In the genomic region with DNA sequence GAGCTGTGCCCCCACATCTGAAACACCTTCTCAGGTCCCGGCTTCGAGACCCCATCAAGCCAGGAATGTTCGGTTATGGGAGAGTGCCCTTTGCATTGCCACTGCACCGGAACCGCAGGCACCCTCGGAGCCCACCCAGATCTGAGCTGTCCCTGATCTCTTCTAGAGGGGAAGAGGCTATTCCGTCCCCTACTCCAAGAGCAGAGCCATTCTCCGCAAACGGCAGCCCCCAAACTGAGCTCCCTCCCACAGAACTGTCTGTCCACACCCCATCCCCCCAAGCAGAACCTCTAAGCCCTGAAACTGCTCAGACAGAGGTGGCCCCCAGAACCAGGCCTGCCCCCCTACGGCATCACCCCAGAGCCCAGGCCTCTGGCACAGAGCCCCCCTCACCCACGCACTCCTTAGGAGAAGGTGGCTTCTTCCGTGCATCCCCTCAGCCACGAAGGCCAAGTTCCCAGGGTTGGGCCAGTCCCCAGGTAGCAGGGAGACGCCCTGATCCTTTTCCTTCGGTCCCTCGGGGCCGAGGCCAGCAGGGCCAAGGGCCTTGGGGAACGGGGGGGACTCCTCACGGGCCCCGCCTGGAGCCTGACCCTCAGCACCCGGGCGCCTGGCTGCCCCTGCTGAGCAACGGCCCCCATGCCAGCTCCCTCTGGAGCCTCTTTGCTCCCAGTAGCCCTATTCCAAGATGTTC, we compare ENCODE assay signal across 20 cellular contexts. TPM values are rescaled to one million over a fixed set of nuclear protein-coding genes. Genes with fewer than 3 reads are reported as not detected.
DNase-seq lines count a peak whose midpoint lies in the region; ATAC-seq, FAIRE-seq and TF ChIP-seq lines count a peak whose summit lies in the region.
"Had no signal": no experiment of that assay in that cellular context is flagged by ENCODE, and none has a peak within 500 bp of the region (broad histone marks: within the 10 kb centered on the region; RNA-seq: fewer than 3 reads in every experiment).

No MANE protein-coding gene starts in this region.

- H2BK15ac ChIP-seq in H1 (ENCODE audit: low read length): no peak overlapping the region

- no peak overlapping the region for H2BK12ac ChIP-seq in H1 (ENCODE audit: low read depth, low read length)

- H2AFZ ChIP-seq in H1 (ENCODE audit: low read length) (no peak overlapping the region), osteoblast (ENCODE audit: low read length) (no peak overlapping the region)

- intact Hi-C loops in Right ventricle myocardium superior (cut with DNase I) (loop anchor here (10.0 kb wide), 1 partner anchor 261 kb away; no protein-coding TSS in a partner anchor), heart left ventricle (cut with DNase I) (loop anchor here in 3 of 10 donors (10.0 kb wide), 1 partner anchor 261 kb away; no protein-coding TSS in a partner anchor), uterus (cut with DNase I; ENCODE audit: low total_unique reads) (no loop called here)

- H4K91ac ChIP-seq in H1 (replicated peaks; ENCODE audit: insufficient read length, low read length): no peak overlapping the region

- no peak for TF ChIP-seq RAD21 in H1 (IDR thresholded peaks at IDR 0.05 in 1 of 2, conservative IDR thresholded peaks at IDR 0.05 in 1 of 2; ENCODE audit: low read depth in 2 of 2, low read length in 2 of 2)

- H3K23me2 ChIP-seq in H1 (ENCODE audit: low read depth, low read length): peaks cover 3% of the 10 kb centered on the region; the same call in 1 of the 2 replicates

- no peak overlapping the region for H4K5ac ChIP-seq in H1 (ENCODE audit: insufficient read length, low read depth, low read length)

- H2AK5ac ChIP-seq in H1 (ENCODE audit: low read depth, low read length): peak overlapping the region; percentile 49; the same call in 1 of the 2 replicates

- H3K18ac ChIP-seq in H1 (ENCODE audit: extremely low read depth, low read length): no peak overlapping the region

- POLR2A ChIA-PET in H1 (lab: Charles Lee; ENCODE audit: partially characterized antibody): interaction anchor here (0.6 to 43.7 kb wide), 7 partner anchors 8 to 368 kb away, joined by 3 to 1380 read pairs (median 5); a partner anchor contains a TSS

- H2BK5ac ChIP-seq in H1 (ENCODE audit: low read depth, low read length): no peak overlapping the region

- H4K20me1 ChIP-seq in H1 (replicated peaks in 1 of 2; ENCODE audit: control insufficient read depth in 1 of 2, insufficient read depth in 2 of 2, low read length in 2 of 2) (peaks cover 1 to 4% of the 10 kb centered on the region in 2 experiments), osteoblast (ENCODE audit: insufficient read depth, low read length) (no peaks in the 10 kb centered on the region)

- H3K23ac ChIP-seq in H1 (ENCODE audit: insufficient read length): no peak overlapping the region

- no peak overlapping the region for H3K9ac ChIP-seq in H1 (replicated peaks in 1 of 4; ENCODE audit: extremely low read depth in 1 of 4, low read depth in 3 of 4, low read length in 3 of 4)

- H3K4ac ChIP-seq in H1 (replicated peaks; ENCODE audit: insufficient read length, low read depth, low read length): no peak overlapping the region

- H3K14ac ChIP-seq in H1 (ENCODE audit: insufficient read length): no peak overlapping the region

- H3K27me3 ChIP-seq in heart left ventricle: peaks cover 0 to 3% (median 0%) of the 10 kb centered on the region in 9 donors
- peaks cover 0 to 11% (median 4%) of the 10 kb centered on the region in 4 experiments; a peak in 5 of 7 replicates for H3K27me3 ChIP-seq in H1 (replicated peaks in 1 of 4; ENCODE audit: control insufficient read depth in 3 of 4, extremely low read depth in 1 of 4, insufficient read depth in 3 of 4, low read length in 3 of 4)
- no peaks in the 10 kb centered on the region for H3K27me3 ChIP-seq in osteoblast (ENCODE audit: insufficient read depth, low read length)
- H3K27me3 ChIP-seq in uterus: no peaks in the 10 kb centered on the region
- H3K27me3 ChIP-seq: testis had no signal

- no peak overlapping the region for H3K56ac ChIP-seq in H1 (replicated peaks; ENCODE audit: insufficient read length, low read depth, low read length)

- TF ChIP-seq EP300 in H1 (IDR thresholded peaks at IDR 0.05; ENCODE audit: borderline replicate concordance in 1 of 2, low read depth in 2 of 2, low read length in 2 of 2): no peak

- H3K36me3 ChIP-seq in heart left ventricle (peaks cover 0 to 28% (median 5%) of the 10 kb centered on the region in 9 donors), H1 (ENCODE audit: control insufficient read depth in 2 of 4, insufficient read depth in 4 of 4, low read length in 3 of 4) (peaks cover 0 to 4% (median 2%) of the 10 kb centered on the region in 4 experiments; a peak in 2 of 8 replicates), osteoblast (ENCODE audit: insufficient read depth, low read length) (peaks cover 9% of the 10 kb centered on the region), uterus (no peaks in the 10 kb centered on the region)
- H3K36me3 ChIP-seq: prostate gland had no signal

- 84 to 89% (median 88%) methylated on average over 20 to 23 of the region's 23 CpGs for WGBS in heart left ventricle, 4 donors
- 92% methylated on average over 22 of the region's 23 CpGs; no CpG with 5 or more reads in 1 of the 2 experiments for WGBS in H1 (ENCODE audit: extremely low coverage in 1 of 2, insufficient coverage in 1 of 2, insufficient read length in 1 of 2, insufficient replicate concordance in 2 of 2, low coverage in 1 of 2, low lambda C conversion rate in 2 of 2, missing lambda C conversion rate in 1 of 2), 2 experiments

- H3K4me3 ChIP-seq in heart left ventricle: no peak overlapping the region
- no peak overlapping the region for H3K4me3 ChIP-seq in H1 (ENCODE audit: extremely low read depth in 1 of 4, insufficient read depth in 2 of 4, low read depth in 3 of 4, low read length in 4 of 4)
- H3K4me3 ChIP-seq in osteoblast (ENCODE audit: insufficient read depth, low read length): no peak overlapping the region
- no peak overlapping the region for H3K4me3 ChIP-seq in uterus
- H3K4me3 ChIP-seq: prostate gland, testis had no signal

- H3K4me1 ChIP-seq in heart left ventricle (peaks cover 0 to 61% (median 35%) of the 10 kb centered on the region in 12 donors), H1 (replicated peaks in 1 of 4; ENCODE audit: control insufficient read depth in 3 of 4, insufficient read depth in 4 of 4, low read length in 3 of 4) (peaks cover 2 to 21% (median 12%) of the 10 kb centered on the region in 4 experiments), osteoblast (ENCODE audit: insufficient read depth, low read length) (peaks cover 26% of the 10 kb centered on the region), uterus (peaks cover 0 to 20% of the 10 kb centered on the region in 2 donors)
- H3K4me1 ChIP-seq: prostate gland had no signal

- H3K9me3 ChIP-seq in heart left ventricle: no peaks in the 10 kb centered on the region
- no peaks in the 10 kb centered on the region for H3K9me3 ChIP-seq in H1 (ENCODE audit: insufficient read depth in 2 of 2, low read depth in 1 of 2, low read length in 1 of 2)
- H3K9me3 ChIP-seq in osteoblast (ENCODE audit: low read depth, low read length): no peaks in the 10 kb centered on the region
- H3K9me3 ChIP-seq in uterus: no peaks in the 10 kb centered on the region
- H3K9me3 ChIP-seq: prostate gland, testis had no signal

- TF ChIP-seq CTCF in heart left ventricle (IDR thresholded peaks at IDR 0.05): no peak
- TF ChIP-seq CTCF in H1 (IDR thresholded peaks at IDR 0.05; ENCODE audit: control extremely low read depth in 1 of 3, insufficient read depth in 1 of 3, low read depth in 1 of 3, low read length in 3 of 3): no peak
- TF ChIP-seq CTCF in osteoblast (IDR thresholded peaks at IDR 0.05; ENCODE audit: extremely low read depth, low read depth, low read length): no peak
- TF ChIP-seq CTCF in uterus (IDR thresholded peaks at IDR 0.05): no peak

- no peak for ATAC-seq in Right ventricle myocardium superior (ENCODE audit: poor library complexity)
- ATAC-seq in heart left ventricle: no peak
- ATAC-seq in HG03196 (IDR thresholded peaks at IDR 0.05; ENCODE audit: unreplicated experiment): no peak
- ATAC-seq in activated CD4-positive, CD25-positive, alpha-beta regulatory T cell treated with anti-CD3 and anti-CD28 coated beads, Interleukin-2, amount 50 U/mL, for 24 hours: no peak
- ATAC-seq: activated CD8-positive, alpha-beta T cell treated with anti-CD3 and anti-CD28 coated beads for 36 hours; activated T-helper 17 cell treated with anti-CD3 and anti-CD28 coated beads, Interleukin-2, amount 50 U/mL, for 72 hours had no signal

- TF ChIP-seq POLR2A in heart left ventricle (IDR thresholded peaks at IDR 0.05) (no peak), H1 (IDR thresholded peaks at IDR 0.05; ENCODE audit: control extremely low read depth in 1 of 2, low read depth in 2 of 2, low read length in 2 of 2) (no peak), uterus (IDR thresholded peaks at IDR 0.05) (no peak)

- H3K4me2 ChIP-seq in H1 (ENCODE audit: insufficient read depth in 1 of 2, low read depth in 2 of 2, low read length in 2 of 2): no peak overlapping the region
- H3K4me2 ChIP-seq in osteoblast (ENCODE audit: insufficient read depth, low read length): no peak overlapping the region

- FAIRE-seq in H1 (lab: Jason Lieb, UNC): no peak
- FAIRE-seq: A204.1, G401.6 had no signal

- DNase-seq in Right ventricle myocardium superior (peak; percentile 38), heart left ventricle (no peak), H1 (ENCODE audit: low read depth in 1 of 2, low spot score in 2 of 2) (no peak), osteoblast (ENCODE audit: insufficient read length, low spot score, missing footprints) (peak; percentile 60), uterus (no peak), GF-D8 (lab: John Stamatoyannopoulos, UW) (no peak)
- DNase-seq: activated CD8-positive, alpha-beta T cell treated with anti-CD3 and anti-CD28 coated beads for 36 hours; effector CD8-positive, alpha-beta T cell; immature natural killer cell; NCI-H1417; NCI-H2227 treated with DMSO at 0.1 percent for 48 hours; stimulated activated CD4-positive, alpha-beta T cell treated with anti-CD3 and anti-CD28 coated beads, Interleukin-15, amount 100 ng/mL, for 24 hours; testis had no signal

- H2BK120ac ChIP-seq in H1 (replicated peaks; ENCODE audit: low read depth, low read length): no peak overlapping the region

- H4K8ac ChIP-seq in H1 (ENCODE audit: extremely low read depth, insufficient read depth, low read length): peak overlapping the region; percentile 53; the same call in 1 of the 2 replicates

- peak overlapping the region in 5 of 12 donors; percentile 80 to 93 (median 87) for H3K27ac ChIP-seq in heart left ventricle
- H3K27ac ChIP-seq in H1 (ENCODE audit: low read depth, low read length): no peak overlapping the region
- no peak overlapping the region for H3K27ac ChIP-seq in osteoblast (ENCODE audit: low read depth, low read length)
- H3K27ac ChIP-seq in uterus: peak overlapping the region; percentile 93 to 98

- 0 out of 2 replicates have a peak, but pooled peaks cover 3% of the 10 kb centered on the region for H3K79me1 ChIP-seq in H1 (ENCODE audit: low read depth, low read length)

- H3K79me2 ChIP-seq in H1 (ENCODE audit: control insufficient read depth in 1 of 2, insufficient read depth in 2 of 2, low read length in 2 of 2) (no peaks in the 10 kb centered on the region), osteoblast (ENCODE audit: insufficient read depth, low read length) (no peaks in the 10 kb centered on the region)

- no peak overlapping the region for H2BK20ac ChIP-seq in H1 (ENCODE audit: low read length)

- CTCF ChIA-PET in H1 (lab: Charles Lee; ENCODE audit: partially characterized antibody): interaction anchor here (0.6 to 1.4 kb wide), 6 partner anchors 11 to 103 kb away, joined by 3 to 11 read pairs (median 4); no protein-coding TSS in a partner anchor

RNA-seq across cellular contexts. Expression of a gene that starts 4.3 kb away (rescaled TPM):
- total RNA-seq in Right ventricle myocardium superior: 64.4 TPM
- total RNA-seq in heart left ventricle: 10 to 100 TPM; 19.2 to 69.0 (median 40.9) TPM
- 10 to 100 TPM; 41.1 to 61.7 TPM for polyA plus RNA-seq in heart left ventricle
- total RNA-seq in H1 (2021; fragmentation: NEBNext Ultra II Directional; extraction: Animal tissue kit (Norgen Biotek cat#: 25700)): 5.3 and 5.4 TPM in 2 replicates
- polyA plus RNA-seq in H1 (2011; rRNA removed): 4.2 and 5.9 TPM in 2 replicates
- polyA plus RNA-seq in H1 (2011; cell fraction: cytosol; rRNA removed): 3.1 TPM
- polyA plus RNA-seq in H1 (2011; cell fraction: nucleus; rRNA removed): 26.7 TPM
- 4.9 to 7.2 TPM (median 6.7 TPM) in 4 replicates for polyA plus RNA-seq in H1 (2012, experiment 1 of 2)
- polyA plus RNA-seq in H1 (2012, experiment 2 of 2): 3.8 TPM
- 9.2 TPM for polyA plus RNA-seq in H1 (2013, experiment 1 of 2)
- 8.1 TPM for polyA plus RNA-seq in H1 (2013, experiment 2 of 2)
- polyA minus RNA-seq in H1 (2011; rRNA and poly(A)+ RNA removed): 0.73 and 0.85 TPM in 2 replicates
- polyA minus RNA-seq in H1 (2011; cell fraction: cytosol; rRNA and poly(A)+ RNA removed): 2.6 TPM
- 3.5 TPM for polyA minus RNA-seq in H1 (2011; cell fraction: nucleus; rRNA and poly(A)+ RNA removed)
- 3.2 and 5.4 TPM in 2 replicates for total RNA-seq in osteoblast
- 100 to 1,000 TPM in 1 of 4 donors, 10 to 100 TPM in 3; 15.9 to 133 (median 35.4) TPM for total RNA-seq in uterus
- polyA plus RNA-seq: immature natural killer cell had no signal

RNA-seq across cellular contexts. Expression of a gene that starts 25.9 kb away (rescaled TPM):
- total RNA-seq in Right ventricle myocardium superior (85.9 TPM), heart left ventricle (100 to 1,000 TPM in 6 of 9 donors, 10 to 100 TPM in 3; 77.2 to 180 (median 104) TPM), osteoblast (168 and 176 TPM in 2 replicates), uterus (100 to 1,000 TPM; 125 to 266 (median 207) TPM)
- polyA plus RNA-seq in heart left ventricle (100 to 1,000 TPM in 1 of 2 donors, 10 to 100 TPM in 1; 57.1 to 118 TPM), H1 (2011; rRNA removed) (57.5 and 61.1 TPM in 2 replicates)
- total RNA-seq in H1 (2021; fragmentation: NEBNext Ultra II Directional; extraction: Animal tissue kit (Norgen Biotek cat#: 25700)): 196 and 218 TPM in 2 replicates
- polyA plus RNA-seq in H1 (2011; cell fraction: cytosol; rRNA removed): 78.4 TPM
- polyA plus RNA-seq in H1 (2011; cell fraction: nucleus; rRNA removed): 85.5 TPM
- 93.2 to 159 TPM (median 119 TPM) in 4 replicates for polyA plus RNA-seq in H1 (2012, experiment 1 of 2)
- 18.8 TPM for polyA plus RNA-seq in H1 (2012, experiment 2 of 2)
- polyA plus RNA-seq in H1 (2013, experiment 1 of 2): 116 TPM
- polyA plus RNA-seq in H1 (2013, experiment 2 of 2): 123 TPM
- polyA minus RNA-seq in H1 (2011; rRNA and poly(A)+ RNA removed): 104 and 119 TPM in 2 replicates
- polyA minus RNA-seq in H1 (2011; cell fraction: cytosol; rRNA and poly(A)+ RNA removed): 98.4 TPM
- 171 TPM for polyA minus RNA-seq in H1 (2011; cell fraction: nucleus; rRNA and poly(A)+ RNA removed)

RNA-seq across cellular contexts. Expression of a gene that starts 38.0 kb away (rescaled TPM):
- not detected for total RNA-seq in Right ventricle myocardium superior
- total RNA-seq in heart left ventricle: under 1 TPM in 2 of 9 donors, not detected in 7; 0.51 to 0.96 TPM
- polyA plus RNA-seq in heart left ventricle: under 1 TPM; 0.18 to 0.46 TPM
- total RNA-seq in H1 (2021; fragmentation: NEBNext Ultra II Directional; extraction: Animal tissue kit (Norgen Biotek cat#: 25700)): 1.1 TPM in 1 of 2 replicates, not detected in the other
- polyA plus RNA-seq in H1 (2011; rRNA removed): not detected in 2 replicates
- polyA plus RNA-seq in H1 (2011; cell fraction: cytosol; rRNA removed): 0.19 TPM
- not detected for polyA plus RNA-seq in H1 (2011; cell fraction: nucleus; rRNA removed)
- polyA plus RNA-seq in H1 (2012, experiment 1 of 2): 0.36 to 1.0 TPM (median 0.75 TPM) in 4 replicates
- not detected for polyA plus RNA-seq in H1 (2012, experiment 2 of 2)
- 0.45 TPM for polyA plus RNA-seq in H1 (2013, experiment 1 of 2)
- 0.11 TPM for polyA plus RNA-seq in H1 (2013, experiment 2 of 2)
- 0.57 TPM in 1 of 2 replicates, not detected in the other for polyA minus RNA-seq in H1 (2011; rRNA and poly(A)+ RNA removed)
- not detected for polyA minus RNA-seq in H1 (2011; cell fraction: cytosol; rRNA and poly(A)+ RNA removed)
- polyA minus RNA-seq in H1 (2011; cell fraction: nucleus; rRNA and poly(A)+ RNA removed): not detected
- total RNA-seq in osteoblast: 0.36 TPM in 1 of 2 replicates, not detected in the other
- 1 to 10 TPM in 1 of 4 donors, under 1 TPM in 1, not detected in 2; 0.88 to 1.0 TPM for total RNA-seq in uterus
- total RNA-seq: activated CD8-positive, alpha-beta T cell treated with anti-CD3 and anti-CD28 coated beads for 36 hours; mononuclear cell; prostate gland had no signal
- polyA plus RNA-seq: immature natural killer cell had no signal

RNA-seq across cellular contexts. Expression of a gene that starts 45.6 kb away (rescaled TPM):
- total RNA-seq in Right ventricle myocardium superior (16.7 TPM), heart left ventricle (10 to 100 TPM; 10.9 to 35.3 (median 15.4) TPM), osteoblast (20.9 and 30.0 TPM in 2 replicates), uterus (10 to 100 TPM in 2 of 4 donors, 1 to 10 TPM in 2; 1.5 to 38.5 (median 9.5) TPM)
- polyA plus RNA-seq in heart left ventricle (10 to 100 TPM; 11.3 to 15.6 TPM), H1 (2011; rRNA removed) (0.98 and 1.1 TPM in 2 replicates)
- total RNA-seq in H1 (2021; fragmentation: NEBNext Ultra II Directional; extraction: Animal tissue kit (Norgen Biotek cat#: 25700)): 0.73 and 0.95 TPM in 2 replicates
- 1.0 TPM for polyA plus RNA-seq in H1 (2011; cell fraction: cytosol; rRNA removed)
- polyA plus RNA-seq in H1 (2011; cell fraction: nucleus; rRNA removed): 5.8 TPM
- polyA plus RNA-seq in H1 (2012, experiment 1 of 2): 0.83 to 1.3 TPM (median 1.2 TPM) in 4 replicates
- 0.63 TPM for polyA plus RNA-seq in H1 (2012, experiment 2 of 2)
- 0.81 TPM for polyA plus RNA-seq in H1 (2013, experiment 1 of 2)
- 0.87 TPM for polyA plus RNA-seq in H1 (2013, experiment 2 of 2)
- 0.32 and 0.37 TPM in 2 replicates for polyA minus RNA-seq in H1 (2011; rRNA and poly(A)+ RNA removed)
- polyA minus RNA-seq in H1 (2011; cell fraction: cytosol; rRNA and poly(A)+ RNA removed): not detected
- polyA minus RNA-seq in H1 (2011; cell fraction: nucleus; rRNA and poly(A)+ RNA removed): 1.7 TPM
- polyA plus RNA-seq: immature natural killer cell had no signal

Comparison
In these comparisons a context has a peak if more than half of its experiments do, and no peak if none do; other contexts are left out.
1. DNase-seq: peak in Right ventricle myocardium superior (single experiment) and osteoblast (single experiment); none in heart left ventricle (0 of 5), H1 (0 of 2), uterus (0 of 2) and GF-D8 (single experiment).
2. H3K27ac ChIP-seq: peak in uterus (2 of 2); none in H1 (single experiment) and osteoblast (single experiment).